22 cellular contexts compared by ENCODE assay signal in genomic region chr6:90492798-90493197, GRCh38.
"Had no signal": no experiment of that assay in that cellular context is flagged by ENCODE, and none has a peak within 500 bp of the region (broad histone marks: within the 10 kb centered on the region; RNA-seq: fewer than 3 reads in every experiment).

No MANE protein-coding gene starts in this region.

- H3K4me3 Mint-ChIP-seq: activated CD8-positive, alpha-beta T cell treated with anti-CD3 and anti-CD28 coated beads for 36 hours; activated naive CD4-positive, alpha-beta T cell treated with anti-CD3 and anti-CD28 coated beads, Interleukin-2, amount 10 ng/mL, durations not matched to agents 7 days and 5 days; activated naive CD8-positive, alpha-beta T cell treated with anti-CD3 and anti-CD28 coated beads for 36 hours; activated T-cell treated with anti-CD3 and anti-CD28 coated beads, Interleukin-2, amount 50 U/mL, for 72 hours; T-helper 1 cell treated with Interleukin-12 subunit alpha and Interleukin-12 subunit beta and Interleukin-4 antibody, amounts not matched to agents 30 μg/mL and 1 μg/mL, for 36 hours had no signal

- H3K27ac ChIP-seq: VCaP had no signal

- H3K9me3 Mint-ChIP-seq: activated CD8-positive, alpha-beta T cell treated with anti-CD3 and anti-CD28 coated beads for 36 hours; activated naive CD4-positive, alpha-beta T cell treated with anti-CD3 and anti-CD28 coated beads, Interleukin-2, amount 10 ng/mL, durations not matched to agents 7 days and 5 days; activated naive CD8-positive, alpha-beta T cell treated with anti-CD3 and anti-CD28 coated beads for 36 hours; activated T-cell treated with anti-CD3 and anti-CD28 coated beads, Interleukin-2, amount 50 U/mL, for 72 hours; activated T-helper 2 cell treated with anti-CD3 and anti-CD28 coated beads, Interferon-gamma antibody, Interleukin-2, Interleukin-4, amounts not matched to agents 10 μg/mL and 5 μg/mL and 100 μg/mL, durations not matched to agents 14 hours and 24 hours and 36 hours; T-helper 1 cell treated with Interleukin-12 subunit alpha and Interleukin-12 subunit beta and Interleukin-4 antibody, amounts not matched to agents 30 μg/mL and 1 μg/mL, for 36 hours had no signal

- H3K27ac Mint-ChIP-seq: activated CD8-positive, alpha-beta T cell treated with anti-CD3 and anti-CD28 coated beads for 36 hours; activated naive CD4-positive, alpha-beta T cell treated with anti-CD3 and anti-CD28 coated beads, Interleukin-2, amount 10 ng/mL, durations not matched to agents 7 days and 5 days; activated naive CD8-positive, alpha-beta T cell treated with anti-CD3 and anti-CD28 coated beads for 36 hours; activated T-cell treated with anti-CD3 and anti-CD28 coated beads, Interleukin-2, amount 50 U/mL, for 72 hours; activated T-helper 2 cell treated with anti-CD3 and anti-CD28 coated beads, Interferon-gamma antibody, Interleukin-2, Interleukin-4, amounts not matched to agents 10 μg/mL and 5 μg/mL and 100 μg/mL, durations not matched to agents 14 hours and 24 hours and 36 hours; T-helper 1 cell treated with Interleukin-12 subunit alpha and Interleukin-12 subunit beta and Interleukin-4 antibody, amounts not matched to agents 30 μg/mL and 1 μg/mL, for 36 hours had no signal

- FAIRE-seq: RCC 7860, TTC549 had no signal

- H3K36me3 Mint-ChIP-seq: activated naive CD4-positive, alpha-beta T cell treated with anti-CD3 and anti-CD28 coated beads, Interleukin-2, amount 10 ng/mL, durations not matched to agents 7 days and 5 days; activated naive CD8-positive, alpha-beta T cell treated with anti-CD3 and anti-CD28 coated beads for 36 hours had no signal

- DNase-seq: activated CD4-positive, CD25-positive, alpha-beta regulatory T cell; activated CD8-positive, alpha-beta memory T cell treated with anti-CD3 and anti-CD28 coated beads, Interleukin-2, amount 50 U/mL, for 4 hours; activated CD8-positive, alpha-beta T cell treated with anti-CD3 and anti-CD28 coated beads for 36 hours; activated gamma-delta T cell treated with Interleukin-2 at 50 U/mL for 16 hours; activated naive CD4-positive, alpha-beta T cell treated with anti-CD3 and anti-CD28 coated beads, Interleukin-2, amount 10 ng/mL, durations not matched to agents 7 days and 5 days; activated naive CD8-positive, alpha-beta T cell treated with anti-CD3 and anti-CD28 coated beads for 36 hours; activated T-cell treated with anti-CD3 and anti-CD28 coated beads, Interleukin-2, amount 50 U/mL, for 72 hours; anterior cingulate cortex; cerebellar nuclear complex; Karpas-422; NCI-H1105 treated with DMSO at 0.1 percent for 48 hours; NCI-H1436 treated with DMSO at 0.1 percent for 48 hours; NCI-H187; NCI-H2081; NCI-H524; SHP77 treated with DMSO at 0.1 percent for 48 hours; T1000 had no signal
